Comparison of ENCODE assay signal across 17 cellular contexts in genomic region chr11:107720305-107720775, GRCh38. TPM values are rescaled to one million over a fixed set of nuclear protein-coding genes. Genes with fewer than 3 reads are reported as not detected.
DNase-seq lines count a peak whose midpoint lies in the region; ATAC-seq and TF ChIP-seq lines count a peak whose summit lies in the region.
"Had no signal": no experiment of that assay in that cellular context is flagged by ENCODE, and none has a peak within 500 bp of the region (broad histone marks: within the 10 kb centered on the region; RNA-seq: fewer than 3 reads in every experiment).

No MANE protein-coding gene starts in this region.

- BruUV-seq in IMR-90 (replicated peaks; lab: Mats Ljungman, UMichigan) (no TSS peak), PC-3 (replicated peaks; lab: Mats Ljungman, UMichigan) (no TSS peak)

- H3K4me1 Mint-ChIP-seq in activated CD8-positive, alpha-beta memory T cell treated with anti-CD3 and anti-CD28 coated beads, Interleukin-2, amount 10 ng/mL, durations not matched to agents 7 days and 5 days = no peaks in the 10 kb centered on the region

- no peak overlapping the region for H3K56ac ChIP-seq in IMR-90 (ENCODE audit: extremely low read depth, insufficient read depth, low read length)

- H3K79me2 ChIP-seq in PC-3 (ENCODE audit: low read length) = no peaks in the 10 kb centered on the region

- in situ Hi-C loops in IMR-90 (cut with MboI; ENCODE audit: low sequenced_read_pairs) = no loop called here

- CTCF ChIA-PET in IMR-90 (lab: Yijun Ruan, JAX) (interaction anchor here (0.6 kb wide), 1 partner anchor 393 kb away, joined by 3 read pairs; no protein-coding TSS in a partner anchor), PC-3 (lab: Charles Lee) (no interaction called here)
- CTCF ChIA-PET in activated CD8-positive, alpha-beta memory T cell treated with anti-CD3 and anti-CD28 coated beads, Interleukin-2, amount 10 ng/mL, durations not matched to agents 7 days and 5 days (lab: Charles Lee) = no interaction called here

- TF ChIP-seq POLR2A in IMR-90 (IDR thresholded peaks at IDR 0.05; ENCODE audit: low read depth, low read length) = no peak

- no peak overlapping the region for H2BK12ac ChIP-seq in mesenchymal stem cell (ENCODE audit: low read length in 2 of 2)

- H3K4me1 ChIP-seq in IMR-90 (ENCODE audit: control insufficient read depth, insufficient read depth, low read length) (no peaks in the 10 kb centered on the region), PC-3 (ENCODE audit: insufficient read depth, low read length) (no peaks in the 10 kb centered on the region), mesenchymal stem cell (ENCODE audit: control insufficient read depth, insufficient read depth, low read depth, low read length) (no peaks in the 10 kb centered on the region), skeletal muscle tissue (ENCODE audit: control insufficient read depth in 3 of 3, insufficient read depth in 3 of 3, low read length in 3 of 3) (peaks cover 22 to 32% (median 30%) of the 10 kb centered on the region in 3 donors)

- no peak overlapping the region for H3K4me3 ChIP-seq in IMR-90 (ENCODE audit: insufficient read depth, low read depth, low read length)
- H3K4me3 ChIP-seq in PC-3 (ENCODE audit: low read length) = no peak overlapping the region
- H3K4me3 ChIP-seq in mesenchymal stem cell (ENCODE audit: insufficient read depth in 1 of 2, low read depth in 1 of 2, low read length in 2 of 2) = no peak overlapping the region
- peak overlapping the region in 2 of 3 donors; percentile 17 to 26 for H3K4me3 ChIP-seq in skeletal muscle tissue (ENCODE audit: low read length in 3 of 3)
- H3K4me3 ChIP-seq: SK-N-MC had no signal

- POLR2A ChIA-PET in IMR-90 (lab: Charles Lee; ENCODE audit: unreplicated experiment) (no interaction called here), PC-3 (lab: Charles Lee; ENCODE audit: unreplicated experiment) (no interaction called here)

- DNase-seq in IMR-90 = no peak
- DNase-seq in PC-3 = no peak
- no peak for DNase-seq in mesenchymal stem cell
- DNase-seq in activated T-cell treated with anti-CD3 and anti-CD28 coated beads for 4 hours = no peak
- no peak for DNase-seq in activated CD8-positive, alpha-beta memory T cell treated with anti-CD3 and anti-CD28 coated beads, Interleukin-2, amount 10 ng/mL, durations not matched to agents 7 days and 5 days
- no peak for DNase-seq in HUDEP-2 (lab: John Stamatoyannopoulos, UW; ENCODE audit: unreplicated experiment in 76 of 76)
- no peak for DNase-seq in SHP77 treated with DMSO at 0.1 percent for 48 hours (lab: John Stamatoyannopoulos, UW)
- DNase-seq: Caco-2, DMS53, H9, KG1, NCI-H1436, NCI-H2029, NCI-H510A, NCI-H774 had no signal

- TF ChIP-seq CTCF in IMR-90 (conservative IDR thresholded peaks at IDR 0.05; ENCODE audit: low read depth, low read length) (no peak), PC-3 (conservative IDR thresholded peaks at IDR 0.05; ENCODE audit: low read depth, low read length) (no peak)

- ATAC-seq in IMR-90 (ENCODE audit: low read depth) (peak; percentile 14; the same call in 1 of the 2 replicates), PC-3 (peak; percentile 18)
- ATAC-seq in activated CD8-positive, alpha-beta memory T cell treated with anti-CD3 and anti-CD28 coated beads, Interleukin-2, amount 10 ng/mL, durations not matched to agents 7 days and 5 days = no peak

- H2AK9ac ChIP-seq in IMR-90 (replicated peaks; ENCODE audit: low read depth, low read length, poor library complexity) = no peak overlapping the region

- no peaks in the 10 kb centered on the region for H3K9me3 ChIP-seq in IMR-90 (ENCODE audit: control insufficient read depth, insufficient read depth, low read length)
- H3K9me3 ChIP-seq in PC-3 (ENCODE audit: low read length) = no peaks in the 10 kb centered on the region
- no peaks in the 10 kb centered on the region for H3K9me3 ChIP-seq in mesenchymal stem cell (ENCODE audit: control insufficient read depth, low read length)
- H3K9me3 ChIP-seq in skeletal muscle tissue (ENCODE audit: control insufficient read depth in 3 of 3, low read length in 3 of 3) = no peaks in the 10 kb centered on the region
- H3K9me3 ChIP-seq: Caco-2 had no signal

- no peak overlapping the region for H2BK15ac ChIP-seq in IMR-90 (ENCODE audit: low read depth, low read length)
- H2BK15ac ChIP-seq in mesenchymal stem cell (ENCODE audit: low read depth, poor library complexity, severe bottlenecking) = no peak overlapping the region

- H3K36me3 Mint-ChIP-seq in activated CD8-positive, alpha-beta memory T cell treated with anti-CD3 and anti-CD28 coated beads, Interleukin-2, amount 10 ng/mL, durations not matched to agents 7 days and 5 days = no peaks in the 10 kb centered on the region

- H2BK120ac ChIP-seq in IMR-90 (ENCODE audit: low read depth, low read length) (no peak overlapping the region), mesenchymal stem cell (ENCODE audit: low read depth, low read length) (no peak overlapping the region)

- intact Hi-C loops in IMR-90 (cut with micrococcal nuclease) = no loop called here
- intact Hi-C loops in PC-3 (cut with micrococcal nuclease) = no loop called here

- H4K5ac ChIP-seq in IMR-90 (ENCODE audit: low read depth, low read length) = no peak overlapping the region

- H3K9me2 ChIP-seq in PC-3 (replicated peaks; ENCODE audit: low read length) = no peaks in the 10 kb centered on the region

- no peak overlapping the region for H3K14ac ChIP-seq in IMR-90 (replicated peaks; ENCODE audit: low read depth, low read length)
- H3K14ac ChIP-seq in mesenchymal stem cell (ENCODE audit: low read length in 2 of 2) = no peak overlapping the region

- no peak overlapping the region for H4K91ac ChIP-seq in IMR-90 (ENCODE audit: insufficient read depth, low read depth, low read length)
- no peak overlapping the region for H4K91ac ChIP-seq in mesenchymal stem cell (ENCODE audit: low read length)

- no CpG with 5 or more reads among the region's 2 CpGs for WGBS in IMR-90 (ENCODE audit: extremely low coverage in 2 of 2, insufficient read length in 1 of 2), 2 experiments
- 82% methylated on average over 2 of the region's 2 CpGs for WGBS in mesenchymal stem cell

- H3K18ac ChIP-seq in IMR-90 (ENCODE audit: low read depth, low read length) (no peak overlapping the region), mesenchymal stem cell (ENCODE audit: low read depth in 1 of 2, low read length in 2 of 2) (no peak overlapping the region)

- H3K79me1 ChIP-seq in IMR-90 (ENCODE audit: low read depth in 1 of 2, low read length in 2 of 2) (no peaks in the 10 kb centered on the region), mesenchymal stem cell (replicated peaks; ENCODE audit: low read length, poor library complexity, severe bottlenecking) (no peaks in the 10 kb centered on the region)

- H3F3A ChIP-seq in PC-3 (ENCODE audit: low read length, unreplicated experiment) = no peaks in the 10 kb centered on the region

- H4K8ac ChIP-seq in IMR-90 (ENCODE audit: low read depth in 2 of 2, low read length in 2 of 2) = no peak overlapping the region
- no peak overlapping the region for H4K8ac ChIP-seq in mesenchymal stem cell (ENCODE audit: low read length)

- H3K27ac ChIP-seq in IMR-90 (ENCODE audit: insufficient read depth, low read length) (no peak overlapping the region), PC-3 (ENCODE audit: low read length) (no peak overlapping the region), mesenchymal stem cell (ENCODE audit: low read length, poor library complexity, severe bottlenecking) (no peak overlapping the region), skeletal muscle tissue (ENCODE audit: low read depth, low read length) (peak overlapping the region; percentile 99)
- H3K27ac ChIP-seq: SK-N-MC had no signal

- H3K27me3 ChIP-seq in IMR-90 (ENCODE audit: control insufficient read depth, insufficient read depth, low read length) (peaks cover 12% of the 10 kb centered on the region; the same call in 1 of the 2 replicates), PC-3 (ENCODE audit: low read length) (peaks cover 60% of the 10 kb centered on the region), mesenchymal stem cell (ENCODE audit: control insufficient read depth in 1 of 2, insufficient read depth in 1 of 2, low read length in 2 of 2) (peaks cover 0 to 25% of the 10 kb centered on the region in 2 experiments), skeletal muscle tissue (ENCODE audit: control insufficient read depth in 3 of 3, insufficient read depth in 3 of 3, low read length in 3 of 3) (no peaks in the 10 kb centered on the region)

- H3K23ac ChIP-seq in IMR-90 (ENCODE audit: low read depth, low read length) = no peak overlapping the region
- no peak overlapping the region for H3K23ac ChIP-seq in mesenchymal stem cell (ENCODE audit: low read length in 2 of 2)

- no peak overlapping the region for H2BK20ac ChIP-seq in IMR-90 (ENCODE audit: low read depth, low read length)

- H3K4ac ChIP-seq in IMR-90 (ENCODE audit: low read depth, low read length) = no peak overlapping the region
- H3K4ac ChIP-seq in mesenchymal stem cell (ENCODE audit: low read depth in 1 of 2, low read length in 2 of 2) = no peak overlapping the region

- H2AK5ac ChIP-seq in IMR-90 (ENCODE audit: low read depth, low read length) (no peak overlapping the region), mesenchymal stem cell (ENCODE audit: low read length, severe bottlenecking) (no peak overlapping the region)

- H3K36me3 ChIP-seq in IMR-90 (ENCODE audit: control insufficient read depth, insufficient read depth, low read length) (no peaks in the 10 kb centered on the region), PC-3 (ENCODE audit: low read depth, low read length) (no peaks in the 10 kb centered on the region), mesenchymal stem cell (ENCODE audit: control insufficient read depth in 1 of 2, insufficient read depth in 2 of 2, low read depth in 1 of 2, low read length in 2 of 2) (no peaks in the 10 kb centered on the region), skeletal muscle tissue (ENCODE audit: control insufficient read depth in 3 of 3, insufficient read depth in 3 of 3, low read length in 3 of 3) (no peaks in the 10 kb centered on the region)

- no peak overlapping the region for H3K9ac ChIP-seq in IMR-90 (ENCODE audit: low read depth, low read length)
- no peak overlapping the region for H3K9ac ChIP-seq in PC-3 (ENCODE audit: low read length)
- peak overlapping the region; percentile 39 for H3K9ac ChIP-seq in mesenchymal stem cell (ENCODE audit: low read length)
- H3K9ac ChIP-seq in skeletal muscle tissue (ENCODE audit: low read depth in 1 of 3, low read length in 3 of 3) = peak overlapping the region; percentile 75 to 92 (median 88)

- dilution Hi-C loops in IMR-90 (cut with HindIII; ENCODE audit: low sequenced_read_pairs, unreplicated experiment) = no loop called here

- no peak overlapping the region for H3K4me3 Mint-ChIP-seq in activated CD8-positive, alpha-beta memory T cell treated with anti-CD3 and anti-CD28 coated beads, Interleukin-2, amount 10 ng/mL, durations not matched to agents 7 days and 5 days
- H3K4me3 Mint-ChIP-seq: H9 had no signal

- H3K9me3 Mint-ChIP-seq in activated CD8-positive, alpha-beta memory T cell treated with anti-CD3 and anti-CD28 coated beads, Interleukin-2, amount 10 ng/mL, durations not matched to agents 7 days and 5 days (ENCODE audit: low read depth) = no peaks in the 10 kb centered on the region
- H3K9me3 Mint-ChIP-seq: H9 had no signal

- peaks cover 18% of the 10 kb centered on the region for H3K27me3 Mint-ChIP-seq in activated CD8-positive, alpha-beta memory T cell treated with anti-CD3 and anti-CD28 coated beads, Interleukin-2, amount 10 ng/mL, durations not matched to agents 7 days and 5 days

- H2BK5ac ChIP-seq in IMR-90 (ENCODE audit: low read depth, low read length, poor library complexity, severe bottlenecking) (no peak overlapping the region), mesenchymal stem cell (ENCODE audit: low read depth, low read length, poor library complexity, severe bottlenecking) (no peak overlapping the region)

- TF ChIP-seq RAD21 in IMR-90 (IDR thresholded peaks at IDR 0.05; ENCODE audit: low read length) = no peak

- H3K9me1 ChIP-seq in IMR-90 (ENCODE audit: insufficient read depth, low read length) = no peaks in the 10 kb centered on the region

- no peak overlapping the region for H3K4me2 ChIP-seq in IMR-90 (ENCODE audit: low read depth, low read length)
- H3K4me2 ChIP-seq in PC-3 (ENCODE audit: low read length) = no peak overlapping the region
- no peak overlapping the region for H3K4me2 ChIP-seq in mesenchymal stem cell (ENCODE audit: low read length, poor library complexity, severe bottlenecking)

- H4K20me1 ChIP-seq in IMR-90 (ENCODE audit: insufficient read depth, low read length) = no peaks in the 10 kb centered on the region
- no peaks in the 10 kb centered on the region for H4K20me1 ChIP-seq in PC-3 (ENCODE audit: low read length)

- no peak overlapping the region for H2AFZ ChIP-seq in IMR-90 (replicated peaks; ENCODE audit: low read length, poor library complexity)
- no peak overlapping the region for H2AFZ ChIP-seq in PC-3 (ENCODE audit: low read length)
- H2AFZ ChIP-seq in mesenchymal stem cell (ENCODE audit: low read depth, low read length) = no peak overlapping the region

- no peak overlapping the region for H3K27ac Mint-ChIP-seq in activated CD8-positive, alpha-beta memory T cell treated with anti-CD3 and anti-CD28 coated beads, Interleukin-2, amount 10 ng/mL, durations not matched to agents 7 days and 5 days
- H3K27ac Mint-ChIP-seq: H9 had no signal

RNA-seq across cellular contexts. Expression of gene SLN, which starts 8.5 kb away (rescaled TPM):
- total RNA-seq in IMR-90 (2012; rRNA removed) (not detected in 2 replicates), PC-3 (2014; rRNA removed) (0.40 TPM in 1 of 2 replicates, not detected in the other), skeletal muscle tissue (2,012 TPM)
- polyA plus RNA-seq in IMR-90 (2012; rRNA removed) = not detected in 2 replicates
- not detected in 2 replicates for polyA plus RNA-seq in IMR-90 (2012; cell fraction: cytosol; rRNA removed)
- not detected in 2 replicates for polyA plus RNA-seq in IMR-90 (2012; cell fraction: nucleus; rRNA removed; ENCODE audit: low replicate concordance)
- polyA plus RNA-seq in mesenchymal stem cell (2013, experiment 1 of 2) = 0.21 TPM
- polyA plus RNA-seq in mesenchymal stem cell (2013, experiment 2 of 2) = not detected
- not detected for total RNA-seq in activated CD8-positive, alpha-beta memory T cell treated with anti-CD3 and anti-CD28 coated beads, Interleukin-2, amount 10 ng/mL, durations not matched to agents 7 days and 5 days
- total RNA-seq: Caco-2, H9 had no signal

Comparison
In these comparisons a context has a peak if more than half of its experiments do, and no peak if none do; other contexts are left out.
1. H3K4me3 ChIP-seq: peak in skeletal muscle tissue (2 of 3); none in IMR-90 (single experiment), PC-3 (single experiment) and mesenchymal stem cell (0 of 2).
2. H3K9ac ChIP-seq: peak in mesenchymal stem cell (single experiment) and skeletal muscle tissue (3 of 3); none in IMR-90 (single experiment) and PC-3 (single experiment).
3. RNA of gene SLN, which starts 8.5 kb away (total RNA-seq): 2,012 TPM in skeletal muscle tissue (single experiment); 0.40 TPM in PC-3, not detected in IMR-90 and not detected in activated CD8-positive, alpha-beta memory T cell treated with anti-CD3 and anti-CD28 coated beads, Interleukin-2, amount 10 ng/mL, durations not matched to agents 7 days and 5 days; every median in the first group is over 1,000 times any median in the second.